In the genomic region with DNA sequence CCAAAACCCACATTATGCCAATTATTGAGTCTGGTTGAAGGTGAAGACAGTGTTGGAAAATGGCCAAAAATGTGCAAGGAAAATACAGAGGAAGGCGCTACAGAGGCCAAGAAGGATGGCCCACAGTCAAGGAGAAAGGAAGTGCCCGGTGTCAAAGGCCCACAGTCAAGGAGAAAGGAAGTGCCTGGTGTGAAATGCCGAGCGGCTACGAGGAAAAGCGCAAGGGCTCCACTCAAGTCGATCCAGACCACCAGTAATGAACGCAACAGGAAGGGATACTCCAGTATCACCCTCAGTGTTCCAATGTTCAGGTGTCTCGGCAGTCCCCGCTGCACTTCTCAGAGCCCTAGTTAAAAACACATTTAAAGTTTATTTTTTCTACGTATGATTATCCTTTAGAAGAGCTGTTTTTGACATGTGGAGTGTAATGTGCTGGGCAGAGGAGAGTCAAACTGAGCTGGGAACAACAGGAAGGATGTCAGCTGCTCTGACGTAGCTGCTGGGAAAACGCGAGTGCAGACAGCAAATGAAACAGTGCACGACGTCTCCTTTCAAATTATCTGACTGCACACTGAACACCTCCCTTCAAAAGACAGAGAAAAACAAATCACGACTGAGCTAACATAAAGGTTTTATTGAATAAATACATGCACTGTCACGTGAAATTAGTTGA, we compare ENCODE assay signal across 14 cellular contexts. TPM values are rescaled to one million over a fixed set of nuclear protein-coding genes. Genes with fewer than 3 reads are reported as not detected.
A peak's percentile ranks its signal among the peaks of the same experiment; 100 is the strongest.
DNase-seq lines count a peak whose midpoint lies in the region; ATAC-seq and TF ChIP-seq lines count a peak whose summit lies in the region.
"Had no signal": no experiment of that assay in that cellular context is flagged by ENCODE, and none has a peak within 500 bp of the region (broad histone marks: within the 10 kb centered on the region; RNA-seq: fewer than 3 reads in every experiment).

No MANE protein-coding gene starts in this region.

- ATAC-seq in GM21381 (IDR thresholded peaks at IDR 0.05; ENCODE audit: unreplicated experiment) (no peak), GM21528 (IDR thresholded peaks at IDR 0.05; ENCODE audit: low FRiP score, unreplicated experiment) (no peak)

- intact Hi-C loops in esophagus squamous epithelium (cut with DNase I) = no loop called here

- no peaks in the 10 kb centered on the region for H3K9me3 Mint-ChIP-seq in activated naive CD8-positive, alpha-beta T cell (ENCODE audit: low read depth)
- no peaks in the 10 kb centered on the region for H3K9me3 Mint-ChIP-seq in activated naive CD8-positive, alpha-beta T cell treated with anti-CD3 and anti-CD28 coated beads for 36 hours
- H3K9me3 Mint-ChIP-seq in brain (peaks cover 0 to 2% (median 0%) of the 10 kb centered on the region in 5 experiments), mesothelial cell of epicardium (peaks cover 6% of the 10 kb centered on the region)

- 68% methylated on average over 16 to 18 of the region's 18 CpGs for WGBS in esophagus squamous epithelium, 2 donors

- H3K4me3 ChIP-seq in stomach smooth muscle (ENCODE audit: low read length in 2 of 2) = no peak overlapping the region
- H3K4me3 ChIP-seq in esophagus squamous epithelium = no peak overlapping the region
- H3K4me3 ChIP-seq: cardiac muscle cell had no signal

- H3K4me3 Mint-ChIP-seq in activated naive CD8-positive, alpha-beta T cell = no peak overlapping the region
- no peak overlapping the region for H3K4me3 Mint-ChIP-seq in activated naive CD8-positive, alpha-beta T cell treated with anti-CD3 and anti-CD28 coated beads for 36 hours
- H3K4me3 Mint-ChIP-seq in brain (peak overlapping the region in 1 of 5 experiments; percentile 0), mesothelial cell of epicardium (no peak overlapping the region)

- H3K36me3 ChIP-seq in stomach smooth muscle (ENCODE audit: control insufficient read depth in 2 of 2, insufficient read depth in 2 of 2, low read length in 2 of 2) (peaks cover 23 to 30% of the 10 kb centered on the region in 2 donors), esophagus squamous epithelium (peaks cover 0 to 62% (median 17%) of the 10 kb centered on the region in 3 donors)

- H3K4me1 Mint-ChIP-seq in activated naive CD8-positive, alpha-beta T cell (ENCODE audit: low read depth) = peaks cover 3% of the 10 kb centered on the region
- H3K4me1 Mint-ChIP-seq in activated naive CD8-positive, alpha-beta T cell treated with anti-CD3 and anti-CD28 coated beads for 36 hours = peaks cover 2% of the 10 kb centered on the region
- H3K4me1 Mint-ChIP-seq in brain = peaks cover 20% of the 10 kb centered on the region
- H3K4me1 Mint-ChIP-seq in mesothelial cell of epicardium = no peaks in the 10 kb centered on the region

- no peaks in the 10 kb centered on the region for H3K27me3 ChIP-seq in stomach smooth muscle (ENCODE audit: control insufficient read depth in 1 of 2, insufficient read depth in 2 of 2, low read length in 2 of 2)
- no peaks in the 10 kb centered on the region for H3K27me3 ChIP-seq in esophagus squamous epithelium
- H3K27me3 ChIP-seq: cardiac muscle cell had no signal

- TF ChIP-seq CTCF in brain (conservative IDR thresholded peaks at IDR 0.05) = no peak
- TF ChIP-seq CTCF in mesothelial cell of epicardium (IDR thresholded peaks at IDR 0.05; ENCODE audit: unreplicated experiment) = no peak
- TF ChIP-seq CTCF in esophagus squamous epithelium (IDR thresholded peaks at IDR 0.05) = no peak

- peaks cover 4% of the 10 kb centered on the region for H3K36me3 Mint-ChIP-seq in activated naive CD8-positive, alpha-beta T cell
- peaks cover 15% of the 10 kb centered on the region for H3K36me3 Mint-ChIP-seq in activated naive CD8-positive, alpha-beta T cell treated with anti-CD3 and anti-CD28 coated beads for 36 hours
- H3K36me3 Mint-ChIP-seq in brain (peaks cover 25% of the 10 kb centered on the region), mesothelial cell of epicardium (peaks cover 18% of the 10 kb centered on the region)

- no peak for DNase-seq in activated naive CD8-positive, alpha-beta T cell treated with anti-CD3 and anti-CD28 coated beads for 36 hours
- no peak for DNase-seq in mesothelial cell of epicardium (ENCODE audit: low spot score in 2 of 2, unreplicated experiment in 2 of 2)
- DNase-seq in esophagus squamous epithelium (lab: John Stamatoyannopoulos, UW) = no peak
- DNase-seq: DMS79; KG1; NCI-H1930; NCI-H774; stimulated activated CD4-positive, alpha-beta T cell treated with anti-CD3 and anti-CD28 coated beads, Interleukin-2, amount 100 ng/mL, for 24 hours had no signal

- H3K27ac Mint-ChIP-seq in activated naive CD8-positive, alpha-beta T cell = peak overlapping the region; percentile 74
- H3K27ac Mint-ChIP-seq in activated naive CD8-positive, alpha-beta T cell treated with anti-CD3 and anti-CD28 coated beads for 36 hours = no peak overlapping the region
- peak overlapping the region in 4 of 5 experiments; percentile 3 to 78 (median 8) for H3K27ac Mint-ChIP-seq in brain
- peak overlapping the region; percentile 19 for H3K27ac Mint-ChIP-seq in mesothelial cell of epicardium

- H3K27ac ChIP-seq in stomach smooth muscle (ENCODE audit: low read length) (peak overlapping the region; percentile 18), esophagus squamous epithelium (peak overlapping the region in 2 of 4 donors; percentile 45 to 49)
- H3K27ac ChIP-seq: cardiac muscle cell had no signal

- H3K4me1 ChIP-seq in stomach smooth muscle (ENCODE audit: control insufficient read depth, insufficient read depth, low read length) = no peaks in the 10 kb centered on the region
- H3K4me1 ChIP-seq in esophagus squamous epithelium = peaks cover 0 to 4% (median 0%) of the 10 kb centered on the region in 3 donors

- no peak for TF ChIP-seq POLR2A in esophagus squamous epithelium (IDR thresholded peaks at IDR 0.05)

- H3K9me3 ChIP-seq in stomach smooth muscle (ENCODE audit: control insufficient read depth in 2 of 2, low read length in 2 of 2) (no peaks in the 10 kb centered on the region), esophagus squamous epithelium (no peaks in the 10 kb centered on the region)

- no peak overlapping the region for H3K9ac ChIP-seq in stomach smooth muscle (ENCODE audit: low read length in 2 of 2)

- H3K27me3 Mint-ChIP-seq in activated naive CD8-positive, alpha-beta T cell = no peaks in the 10 kb centered on the region
- no peaks in the 10 kb centered on the region for H3K27me3 Mint-ChIP-seq in activated naive CD8-positive, alpha-beta T cell treated with anti-CD3 and anti-CD28 coated beads for 36 hours
- H3K27me3 Mint-ChIP-seq in brain (no peaks in the 10 kb centered on the region), mesothelial cell of epicardium (ENCODE audit: low read depth) (no peaks in the 10 kb centered on the region)

RNA-seq across cellular contexts. Expression of a gene that starts 25.9 kb away (rescaled TPM):
- total RNA-seq in activated naive CD8-positive, alpha-beta T cell treated with anti-CD3 and anti-CD28 coated beads for 36 hours = 100 to 1,000 TPM; 104 to 108 TPM
- 34.1 TPM for polyA plus RNA-seq in brain (ENCODE audit: insufficient read depth, low read depth, low replicate concordance)
- total RNA-seq in mesothelial cell of epicardium (21.2 to 26.6 TPM (median 22.5 TPM) in 3 replicates), esophagus squamous epithelium (10 to 100 TPM in 2 of 4 donors, 1 to 10 TPM in 2; 7.3 to 23.1 (median 13.7) TPM)
